In the genomic region with DNA sequence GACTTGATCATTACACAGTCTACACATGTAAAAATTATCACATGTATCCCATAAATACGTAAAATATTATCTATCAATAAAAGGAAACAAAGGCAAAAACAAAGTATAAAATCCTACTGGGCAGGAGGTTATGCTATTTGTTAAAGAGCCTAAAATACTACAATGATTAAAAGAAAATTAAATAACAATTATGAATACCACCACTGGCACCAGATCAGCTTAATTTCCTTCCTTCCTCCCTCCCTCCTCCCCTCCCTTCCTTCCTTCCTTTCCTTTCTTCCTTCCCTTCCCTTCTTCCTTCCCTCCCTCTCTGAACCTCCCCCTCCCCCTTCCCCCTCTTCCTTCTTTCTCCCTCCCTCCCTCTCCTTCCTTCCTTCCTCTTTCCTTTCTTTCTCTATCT, we compare ENCODE assay signal across 11 cellular contexts.
"Had no signal": no experiment of that assay in that cellular context is flagged by ENCODE, and none has a peak within 500 bp of the region (broad histone marks: within the 10 kb centered on the region; RNA-seq: fewer than 3 reads in every experiment).

No MANE protein-coding gene starts in this region.

- H3K4me2 ChIP-seq: GM23338 had no signal

- H3K9me3 Mint-ChIP-seq: GM23338 had no signal

- H3K9ac ChIP-seq: GM23248 had no signal

- H2AFZ ChIP-seq: GM23248, GM23338 had no signal

- H3K27ac ChIP-seq: GM23248 had no signal

- H3K4me1 ChIP-seq: HAP-1 had no signal

- H3K27ac Mint-ChIP-seq: GM23338, H9, HFFc6 had no signal

- DNase-seq: GM23248, GOT3, H7, H9, HCEC 1CT, HFFc6 had no signal

- H3K9me3 ChIP-seq: HAP-1 had no signal

- H3K4me3 Mint-ChIP-seq: GM23338, H9, HFFc6 had no signal

- ATAC-seq: GM23338, HCT116 had no signal

- FAIRE-seq: H1, H54 had no signal

- H3K4me1 Mint-ChIP-seq: GM23338 had no signal

- H3K4me3 ChIP-seq: GM23248, GM23338, HAP-1 had no signal

- H3K36me3 ChIP-seq: HAP-1 had no signal
